In the genomic region with DNA sequence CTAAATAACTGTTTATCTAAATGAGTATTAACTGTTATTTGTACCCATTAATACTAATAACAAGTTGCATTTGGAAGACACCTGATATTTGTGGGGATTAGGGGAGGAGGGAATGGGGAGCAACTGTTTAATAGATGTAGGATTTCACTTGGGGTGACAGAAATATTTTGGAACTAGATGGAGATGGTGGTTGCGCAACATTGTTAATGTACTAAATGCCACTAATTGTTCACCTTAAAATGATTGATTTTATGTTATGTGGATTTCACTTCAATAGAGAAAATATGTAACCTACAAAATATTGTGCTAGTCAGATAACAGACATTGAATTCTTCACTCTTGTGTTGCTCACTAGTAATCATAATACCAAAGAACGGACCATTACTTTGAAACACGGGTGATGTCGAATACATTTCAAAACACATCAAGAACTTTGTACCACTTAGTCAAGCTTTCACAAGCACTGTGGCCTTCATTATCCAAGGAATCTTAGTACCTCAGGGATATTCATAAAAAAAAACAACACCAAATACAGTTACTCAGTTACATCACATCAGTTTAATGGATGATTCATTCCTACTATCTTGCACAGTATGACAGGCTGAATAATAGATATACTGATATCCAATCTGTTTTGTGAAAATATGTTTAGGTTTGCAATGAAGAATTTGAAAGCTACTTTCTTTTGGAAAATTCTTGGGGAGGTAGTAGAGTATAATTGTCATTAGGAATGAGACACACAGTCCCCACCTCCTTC, we compare ENCODE assay signal across 12 cellular contexts.
"Had no signal": no experiment of that assay in that cellular context is flagged by ENCODE, and none has a peak within 500 bp of the region (broad histone marks: within the 10 kb centered on the region; RNA-seq: fewer than 3 reads in every experiment).

No MANE protein-coding gene starts in this region.

- ATAC-seq: activated CD4-positive, CD25-positive, alpha-beta regulatory T cell treated with anti-CD3 and anti-CD28 coated beads, Interleukin-2, amount 50 U/mL, for 24 hours; naive thymus-derived CD4-positive, alpha-beta T cell had no signal

- H3K4me3 ChIP-seq: dorsolateral prefrontal cortex, esophagus muscularis mucosa, hepatocyte, lung, tibial artery, uterus had no signal

- H3K27ac ChIP-seq: dorsolateral prefrontal cortex, esophagus muscularis mucosa, hepatocyte, neutrophil, tibial artery, uterus had no signal

- H3K9me3 ChIP-seq: esophagus muscularis mucosa, neutrophil, tibial artery, uterus had no signal

- DNase-seq: activated effector memory CD4-positive, alpha-beta T cell treated with Interleukin-2 at 50 U/mL for 16 hours; dorsolateral prefrontal cortex; naive thymus-derived CD4-positive, alpha-beta T cell; posterior cingulate gyrus; small intestine; tibial artery; uterus had no signal

- H3K79me2 ChIP-seq: hepatocyte had no signal

- H3K36me3 ChIP-seq: esophagus muscularis mucosa, neutrophil, tibial artery, uterus had no signal

- H3K4me2 ChIP-seq: hepatocyte had no signal

- H3K4me1 ChIP-seq: esophagus muscularis mucosa, tibial artery, uterus had no signal

- H2AFZ ChIP-seq: hepatocyte had no signal

- H3K27me3 ChIP-seq: dorsolateral prefrontal cortex, esophagus muscularis mucosa, hepatocyte, neutrophil, tibial artery, uterus had no signal
